Comparison of ENCODE assay signal across 1 cellular context in the genomic region with DNA sequence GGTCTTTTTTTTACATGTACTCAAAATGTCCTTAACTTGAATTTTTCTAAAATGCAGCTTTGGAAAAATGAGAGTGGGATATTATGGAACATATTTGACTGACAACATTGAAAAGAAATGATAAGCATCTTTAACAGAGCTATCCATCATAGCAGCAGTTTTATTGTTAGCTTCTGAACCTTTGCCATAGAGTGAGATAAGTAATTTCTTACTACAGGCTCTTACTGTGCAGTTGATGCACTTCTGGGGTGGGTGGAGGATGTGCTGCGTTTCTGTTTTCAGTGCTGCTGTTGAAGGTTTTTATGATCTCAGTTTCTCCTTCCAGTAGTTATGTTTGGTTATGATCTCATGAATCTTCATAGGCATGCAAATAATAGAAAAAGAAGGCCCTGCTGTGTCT.
TF ChIP-seq lines count a peak whose summit lies in the region.

No MANE protein-coding gene starts in this region.

TF ChIP-seq in SK-N-SH treated with all-trans-retinoic acid at 6 μM for 48 hours, 23 proteins besides CTCF, POLR2A, EP300 and RAD21 (continued from another document):
- TF ChIP-seq, protein P1, sequence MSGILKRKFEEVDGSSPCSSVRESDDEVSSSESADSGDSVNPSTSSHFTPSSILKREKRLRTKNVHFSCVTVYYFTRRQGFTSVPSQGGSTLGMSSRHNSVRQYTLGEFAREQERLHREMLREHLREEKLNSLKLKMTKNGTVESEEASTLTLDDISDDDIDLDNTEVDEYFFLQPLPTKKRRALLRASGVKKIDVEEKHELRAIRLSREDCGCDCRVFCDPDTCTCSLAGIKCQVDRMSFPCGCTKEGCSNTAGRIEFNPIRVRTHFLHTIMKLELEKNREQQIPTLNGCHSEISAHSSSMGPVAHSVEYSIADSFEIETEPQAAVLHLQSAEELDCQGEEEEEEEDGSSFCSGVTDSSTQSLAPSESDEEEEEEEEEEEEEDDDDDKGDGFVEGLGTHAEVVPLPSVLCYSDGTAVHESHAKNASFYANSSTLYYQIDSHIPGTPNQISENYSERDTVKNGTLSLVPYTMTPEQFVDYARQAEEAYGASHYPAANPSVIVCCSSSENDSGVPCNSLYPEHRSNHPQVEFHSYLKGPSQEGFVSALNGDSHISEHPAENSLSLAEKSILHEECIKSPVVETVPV (CRISPR knock-in tag; IDR thresholded peaks at IDR 0.05): no peak
- no peak for TF ChIP-seq RARB (CRISPR knock-in tag; IDR thresholded peaks at IDR 0.05)
- TF ChIP-seq, protein P2, sequence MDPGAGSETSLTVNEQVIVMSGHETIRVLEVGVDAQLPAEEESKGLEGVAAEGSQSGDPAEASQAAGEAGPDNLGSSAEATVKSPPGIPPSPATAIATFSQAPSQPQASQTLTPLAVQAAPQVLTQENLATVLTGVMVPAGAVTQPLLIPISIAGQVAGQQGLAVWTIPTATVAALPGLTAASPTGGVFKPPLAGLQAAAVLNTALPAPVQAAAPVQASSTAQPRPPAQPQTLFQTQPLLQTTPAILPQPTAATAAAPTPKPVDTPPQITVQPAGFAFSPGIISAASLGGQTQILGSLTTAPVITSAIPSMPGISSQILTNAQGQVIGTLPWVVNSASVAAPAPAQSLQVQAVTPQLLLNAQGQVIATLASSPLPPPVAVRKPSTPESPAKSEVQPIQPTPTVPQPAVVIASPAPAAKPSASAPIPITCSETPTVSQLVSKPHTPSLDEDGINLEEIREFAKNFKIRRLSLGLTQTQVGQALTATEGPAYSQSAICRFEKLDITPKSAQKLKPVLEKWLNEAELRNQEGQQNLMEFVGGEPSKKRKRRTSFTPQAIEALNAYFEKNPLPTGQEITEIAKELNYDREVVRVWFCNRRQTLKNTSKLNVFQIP (CRISPR knock-in tag; IDR thresholded peaks at IDR 0.05; ENCODE audit: borderline replicate concordance, low read depth): no peak
- TF ChIP-seq ISL1 (CRISPR knock-in tag; IDR thresholded peaks at IDR 0.05): no peak
- TF ChIP-seq ZC3H10 (CRISPR knock-in tag; IDR thresholded peaks at IDR 0.05): no peak
- TF ChIP-seq ZNF8 (CRISPR knock-in tag; IDR thresholded peaks at IDR 0.05): no peak
